Comparison of ENCODE assay signal across 25 cellular contexts in genomic region chr17:31529841-31530251, GRCh38.
"Had no signal": no experiment of that assay in that cellular context is flagged by ENCODE, and none has a peak within 500 bp of the region (broad histone marks: within the 10 kb centered on the region; RNA-seq: fewer than 3 reads in every experiment).

No MANE protein-coding gene starts in this region.

- H3K9me3 ChIP-seq: left lung, lower lobe of right lung, prostate gland, stomach, thoracic aorta, tibial artery, upper lobe of right lung had no signal

- H3K27me3 ChIP-seq: left lung, stomach, tibial artery, upper lobe of right lung had no signal

- FAIRE-seq: keratinocyte, urothelium cell line had no signal

- DNase-seq: hippocampal formation; left colon; left lung; lower lobe of right lung; mammary epithelial cell; mesenchymal stem cell; naive thymus-derived CD8-positive, alpha-beta T cell; nucleus accumbens; retina; right cardiac atrium; stimulated activated CD4-positive, alpha-beta T cell treated with anti-CD3 and anti-CD28 coated beads, Interleukin-12 subunit alpha, Interleukin-12 subunit beta, amount 100 ng/mL, for 4 hours; stimulated activated CD4-positive, alpha-beta T cell treated with anti-CD3 and anti-CD28 coated beads, Interleukin-15, amount 100 ng/mL, for 24 hours; stimulated activated CD4-positive, alpha-beta T cell treated with anti-CD3 and anti-CD28 coated beads, Interleukin-2, amount 100 ng/mL, for 24 hours; stimulated activated CD4-positive, alpha-beta T cell treated with anti-CD3 and anti-CD28 coated beads, Interleukin-4, amount 100 ng/mL, for 1 hour; stimulated activated naive B cell treated with anti-CD40 and anti-IgM and Interleukin-4, amounts not matched to agents 10 μg/mL and 1 μg/mL and 100 μg/mL, for 72 hours; stimulated activated naive CD8-positive, alpha-beta T cell treated with anti-CD3 and anti-CD28 coated beads, Interleukin-15, Interleukin-2, amounts not matched to agents 100 U/mL and 50 U/mL, for 24 hours; stomach; tibial artery; trophoblast cell; upper lobe of right lung had no signal

- H3K4me3 ChIP-seq: left lung, lower lobe of right lung, prostate gland, smooth muscle cell, stomach, thoracic aorta, tibial artery, upper lobe of right lung had no signal

- H3K27ac ChIP-seq: left lung, lower lobe of right lung, prostate gland, thoracic aorta, tibial artery, upper lobe of right lung had no signal

- ATAC-seq: left colon; left lung; naive thymus-derived CD8-positive, alpha-beta T cell; stimulated activated naive B cell treated with anti-CD40 and anti-IgM and Interleukin-4, amounts not matched to agents 10 μg/mL and 1 μg/mL and 100 μg/mL, for 72 hours; stimulated activated naive CD8-positive, alpha-beta T cell treated with anti-CD3 and anti-CD28 coated beads, Interleukin-15, Interleukin-2, amounts not matched to agents 100 U/mL and 50 U/mL, for 24 hours; upper lobe of right lung had no signal

- H3K4me2 ChIP-seq: smooth muscle cell had no signal

- H3K4me1 ChIP-seq: prostate gland had no signal

- H3K36me3 ChIP-seq: prostate gland, thoracic aorta had no signal
